Comparison of ENCODE assay signal across 13 cellular contexts in the genomic region with DNA sequence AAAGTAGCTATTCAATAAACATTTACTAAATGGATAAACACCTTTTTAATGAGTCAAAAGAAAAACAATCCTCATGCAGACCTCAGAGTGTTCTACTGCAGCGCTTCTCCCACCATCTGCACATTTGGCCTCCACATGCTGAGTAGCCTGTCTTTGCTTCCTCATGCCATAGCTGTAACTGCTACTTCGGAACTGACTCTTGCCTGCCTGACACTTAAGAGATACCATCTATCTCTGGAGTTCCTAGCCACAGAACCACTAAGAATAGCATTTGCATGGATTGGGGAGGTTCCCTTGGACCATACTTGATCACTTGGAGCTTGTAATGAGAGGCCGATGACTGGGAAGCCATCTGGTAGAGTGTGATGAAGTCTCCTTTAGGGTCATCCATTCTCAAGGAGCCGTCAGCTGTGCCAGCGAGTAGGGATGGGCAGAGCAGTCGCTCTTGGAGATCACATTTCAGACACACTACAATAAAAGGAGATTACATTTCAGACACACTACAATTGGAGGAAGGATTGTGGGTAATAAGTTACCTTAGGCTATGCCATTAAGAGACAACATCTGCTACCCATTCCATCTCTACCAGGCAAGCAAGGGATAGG. TPM values are rescaled to one million over a fixed set of nuclear protein-coding genes. Genes with fewer than 3 reads are reported as not detected.
DNase-seq lines count a peak whose midpoint lies in the region; ATAC-seq and TF ChIP-seq lines count a peak whose summit lies in the region.
"Had no signal": no experiment of that assay in that cellular context is flagged by ENCODE, and none has a peak within 500 bp of the region (broad histone marks: within the 10 kb centered on the region; RNA-seq: fewer than 3 reads in every experiment).

No MANE protein-coding gene starts in this region.

- TF ChIP-seq CTCF in tibial nerve (IDR thresholded peaks at IDR 0.05): no peak
- TF ChIP-seq CTCF in MM.1S (IDR thresholded peaks at IDR 0.05; ENCODE audit: low read length): no peak

- H3K9ac ChIP-seq in MM.1S (ENCODE audit: low read length): no peak overlapping the region

- H3K27me3 ChIP-seq in tibial nerve (no peaks in the 10 kb centered on the region), MM.1S (replicated peaks; ENCODE audit: insufficient read depth, low read length) (no peaks in the 10 kb centered on the region)

- no peak overlapping the region for H3K4me3 Mint-ChIP-seq in activated T-cell treated with anti-CD3 and anti-CD28 coated beads, Interleukin-2, amount 50 U/mL, for 72 hours
- H3K4me3 Mint-ChIP-seq: activated T-cell treated with anti-CD3 and anti-CD28 coated beads, Interleukin-2, amount 50 U/mL, for 4 hours had no signal

- peaks cover 0 to 6% (median 2%) of the 10 kb centered on the region in 4 donors for H3K4me1 ChIP-seq in tibial nerve
- peaks cover 9% of the 10 kb centered on the region for H3K4me1 ChIP-seq in MM.1S (ENCODE audit: low read length)

- H3K27ac Mint-ChIP-seq in activated T-cell treated with anti-CD3 and anti-CD28 coated beads, Interleukin-2, amount 50 U/mL, for 72 hours: peak overlapping the region; percentile 5

- H3K36me3 Mint-ChIP-seq in activated T-cell treated with anti-CD3 and anti-CD28 coated beads, Interleukin-2, amount 50 U/mL, for 72 hours (ENCODE audit: insufficient read depth in 2 of 2): no peaks in the 10 kb centered on the region

- TF ChIP-seq POLR2A in tibial nerve (IDR thresholded peaks at IDR 0.05): no peak

- H3K27ac ChIP-seq in tibial nerve (peak overlapping the region in 3 of 4 donors; percentile 5 to 73 (median 72)), MM.1S (ENCODE audit: low read length) (no peak overlapping the region)

- H4K20me1 ChIP-seq in MM.1S (ENCODE audit: insufficient read depth, low read length): no peaks in the 10 kb centered on the region

- no peak for TF ChIP-seq EP300 in tibial nerve (IDR thresholded peaks at IDR 0.05)

- H3F3A ChIP-seq in MM.1S (ENCODE audit: insufficient read depth, low read length): peaks cover 10% of the 10 kb centered on the region

- no peaks in the 10 kb centered on the region for H3K27me3 Mint-ChIP-seq in activated T-cell treated with anti-CD3 and anti-CD28 coated beads, Interleukin-2, amount 50 U/mL, for 72 hours (ENCODE audit: low read depth)

- no peak overlapping the region for H3K4me2 ChIP-seq in MM.1S (ENCODE audit: low read depth, low read length)

- H2AFZ ChIP-seq in MM.1S (ENCODE audit: low read length): no peak overlapping the region

- H3K4me3 ChIP-seq in tibial nerve (no peak overlapping the region), MM.1S (ENCODE audit: low read length) (no peak overlapping the region)

- H3K4me1 Mint-ChIP-seq in activated T-cell treated with anti-CD3 and anti-CD28 coated beads, Interleukin-2, amount 50 U/mL, for 72 hours (ENCODE audit: low read depth): peaks cover 37% of the 10 kb centered on the region

- H3K9me3 ChIP-seq in tibial nerve (no peaks in the 10 kb centered on the region), MM.1S (replicated peaks; ENCODE audit: insufficient read depth, low read length) (no peaks in the 10 kb centered on the region)

- 76 to 84% methylated on average over 6 of the region's 6 CpGs for WGBS in tibial nerve, 2 donors

- H3K36me3 ChIP-seq in tibial nerve: no peaks in the 10 kb centered on the region
- no peaks in the 10 kb centered on the region for H3K36me3 ChIP-seq in MM.1S (replicated peaks; ENCODE audit: insufficient read depth, low read length)

- peaks cover 0 to 2% of the 10 kb centered on the region in 2 donors for H3K9me3 Mint-ChIP-seq in activated T-cell treated with anti-CD3 and anti-CD28 coated beads, Interleukin-2, amount 50 U/mL, for 72 hours
- H3K9me3 Mint-ChIP-seq: activated T-cell treated with anti-CD3 and anti-CD28 coated beads, Interleukin-2, amount 50 U/mL, for 4 hours had no signal

- no peak for ATAC-seq in activated T-cell treated with anti-CD3 and anti-CD28 coated beads, Interleukin-2, amount 50 U/mL, for 72 hours (replicated peaks in 1 of 2)
- no peak for ATAC-seq in GM19023 (IDR thresholded peaks at IDR 0.05; ENCODE audit: unreplicated experiment)
- ATAC-seq: activated T-cell treated with anti-CD3 and anti-CD28 coated beads, Interleukin-2, amount 50 U/mL, for 4 hours; PC-3; stimulated activated naive CD8-positive, alpha-beta T cell treated with anti-CD3 and anti-CD28 coated beads, Interleukin-15, Interleukin-2, amounts not matched to agents 100 U/mL and 50 U/mL, for 24 hours had no signal

- DNase-seq in activated T-cell treated with anti-CD3 and anti-CD28 coated beads, Interleukin-2, amount 50 U/mL, for 72 hours: no peak
- DNase-seq in activated T-cell treated with anti-CD3 and anti-CD28 coated beads, Interleukin-2, amount 50 U/mL, for 48 hours: no peak
- peak; percentile 51 for DNase-seq in NCI-H82 treated with DMSO at 0.1 percent for 48 hours (lab: John Stamatoyannopoulos, UW; ENCODE audit: unreplicated experiment)
- DNase-seq in left kidney (ENCODE audit: low read depth, low spot score): peak; percentile 57
- no peak for DNase-seq in tibial nerve (ENCODE audit: low spot score in 2 of 2)
- DNase-seq in MM.1S: no peak
- no peak for DNase-seq in NK-92 treated with Interleukin-12 subunit alpha and Interleukin-12 subunit beta, amount 100 ng/mL, for 24 hours (lab: John Stamatoyannopoulos, UW)
- DNase-seq: activated T-cell treated with anti-CD3 and anti-CD28 coated beads, Interleukin-2, amount 50 U/mL, for 4 hours; central memory CD4-positive, alpha-beta T cell; PC-3; stimulated activated naive CD8-positive, alpha-beta T cell treated with anti-CD3 and anti-CD28 coated beads, Interleukin-15, Interleukin-2, amounts not matched to agents 100 U/mL and 50 U/mL, for 24 hours; T1000 had no signal

- no peaks in the 10 kb centered on the region for H3K79me2 ChIP-seq in MM.1S (ENCODE audit: low read length)

- H3K9me2 ChIP-seq in MM.1S (replicated peaks; ENCODE audit: insufficient read depth, low read length): no peaks in the 10 kb centered on the region

RNA-seq across cellular contexts. Expression of a gene that starts 21.7 kb away (rescaled TPM):
- 10 to 100 TPM; 20.6 to 25.6 TPM for total RNA-seq in activated T-cell treated with anti-CD3 and anti-CD28 coated beads, Interleukin-2, amount 50 U/mL, for 72 hours
- 10 to 100 TPM; 22.2 to 34.2 (median 24.2) TPM for total RNA-seq in tibial nerve

RNA-seq across cellular contexts. Expression of a gene that starts 22.5 kb away (rescaled TPM):
- total RNA-seq in activated T-cell treated with anti-CD3 and anti-CD28 coated beads, Interleukin-2, amount 50 U/mL, for 72 hours: 1 to 10 TPM; 3.1 to 3.6 TPM
- total RNA-seq in tibial nerve: 10 to 100 TPM in 3 of 4 donors, 1 to 10 TPM in 1; 5.0 to 16.2 (median 13.5) TPM

RNA-seq across cellular contexts. Expression of a gene that starts 46.5 kb away (rescaled TPM):
- 10 to 100 TPM; 74.3 to 84.9 TPM for total RNA-seq in activated T-cell treated with anti-CD3 and anti-CD28 coated beads, Interleukin-2, amount 50 U/mL, for 72 hours
- 10 to 100 TPM; 37.8 to 45.3 (median 42.5) TPM for total RNA-seq in tibial nerve

RNA-seq across cellular contexts. Expression of a gene that starts 46.7 kb away (rescaled TPM):
- 100 to 1,000 TPM; 128 to 136 TPM for total RNA-seq in activated T-cell treated with anti-CD3 and anti-CD28 coated beads, Interleukin-2, amount 50 U/mL, for 72 hours
- 100 to 1,000 TPM; 111 to 207 (median 135) TPM for total RNA-seq in tibial nerve

RNA-seq across cellular contexts. Expression of a gene that starts 50.2 kb away (rescaled TPM):
- total RNA-seq in activated T-cell treated with anti-CD3 and anti-CD28 coated beads, Interleukin-2, amount 50 U/mL, for 72 hours: 1 to 10 TPM; 1.5 to 1.9 TPM
- total RNA-seq in tibial nerve: 1 to 10 TPM in 1 of 4 donors, not detected in 3; 6.9 TPM

Comparison
In these comparisons a context has a peak if more than half of its experiments do, and no peak if none do; other contexts are left out.
1. DNase-seq: peak in NCI-H82 treated with DMSO at 0.1 percent for 48 hours (single experiment) and left kidney (single experiment); none in activated T-cell treated with anti-CD3 and anti-CD28 coated beads, Interleukin-2, amount 50 U/mL, for 72 hours (0 of 2), activated T-cell treated with anti-CD3 and anti-CD28 coated beads, Interleukin-2, amount 50 U/mL, for 48 hours (0 of 2), tibial nerve (0 of 2), MM.1S (single experiment) and NK-92 treated with Interleukin-12 subunit alpha and Interleukin-12 subunit beta, amount 100 ng/mL, for 24 hours (single experiment).